In the genomic region with DNA sequence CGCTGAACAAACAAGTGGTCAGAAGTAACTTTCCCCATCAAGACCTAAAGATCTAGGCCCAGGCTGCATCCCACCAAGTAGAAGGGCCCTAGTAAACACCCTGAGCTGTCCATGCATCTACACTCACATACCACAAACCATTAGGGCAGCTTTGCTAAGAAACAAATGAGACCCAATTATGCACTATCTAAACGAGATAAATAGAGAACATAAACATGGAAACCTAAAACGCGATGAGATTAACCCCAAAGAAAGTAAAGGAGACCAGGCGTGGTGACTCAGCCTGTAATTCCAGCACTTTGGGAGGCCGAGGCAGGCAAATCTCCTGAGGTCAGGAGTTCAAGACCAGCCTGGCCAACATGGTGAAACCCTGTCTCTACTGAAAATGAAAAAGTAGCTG, we compare ENCODE assay signal across 14 cellular contexts.
"Had no signal": no experiment of that assay in that cellular context is flagged by ENCODE, and none has a peak within 500 bp of the region (broad histone marks: within the 10 kb centered on the region; RNA-seq: fewer than 3 reads in every experiment).

No MANE protein-coding gene starts in this region.

- H3K27me3 ChIP-seq: suprapubic skin had no signal

- DNase-seq: activated B cell treated with CpG ODN at 0.5 μM for 24 hours; activated CD4-positive, alpha-beta T cell treated with anti-CD3 and anti-CD28 coated beads, Interleukin-2, amount 50 U/mL, for 1 hour; activated naive CD8-positive, alpha-beta T cell treated with anti-CD3 and anti-CD28 coated beads, Interleukin-2, amount 50 U/mL, for 24 hours; activated T-cell treated with anti-CD3 and anti-CD28 coated beads, Interleukin-2, amount 50 U/mL, for 48 hours; effector memory CD8-positive, alpha-beta T cell; left colon; nucleus accumbens; SK-N-SH; stimulated activated CD4-positive, alpha-beta T cell treated with anti-CD3 and anti-CD28 coated beads, Interleukin-2, amount 100 ng/mL, for 24 hours; stimulated activated naive CD4-positive, alpha-beta T cell treated with Interleukin-2 at 50 U/mL for 16 hours had no signal

- H3K4me3 Mint-ChIP-seq: activated B cell treated with CpG ODN at 0.5 μM for 24 hours; activated naive CD8-positive, alpha-beta T cell treated with anti-CD3 and anti-CD28 coated beads, Interleukin-2, amount 50 U/mL, for 24 hours; natural killer cell treated with Interleukin-12 subunit alpha and Interleukin-12 subunit beta and Interleukin-15 and Interleukin-18, amount 100 ng/mL, for 72 hours had no signal

- H3K4me3 ChIP-seq: suprapubic skin had no signal

- H3K27ac ChIP-seq: suprapubic skin had no signal

- H3K9me3 ChIP-seq: SK-N-SH, suprapubic skin had no signal

- ATAC-seq: activated naive CD8-positive, alpha-beta T cell treated with anti-CD3 and anti-CD28 coated beads, Interleukin-2, amount 50 U/mL, for 24 hours; effector memory CD8-positive, alpha-beta T cell; left colon; natural killer cell treated with Interleukin-12 subunit alpha and Interleukin-12 subunit beta and Interleukin-15 and Interleukin-18, amount 100 ng/mL, for 72 hours; sciatic nerve had no signal

- H3K27me3 Mint-ChIP-seq: activated B cell treated with CpG ODN at 0.5 μM for 24 hours; activated naive CD8-positive, alpha-beta T cell treated with anti-CD3 and anti-CD28 coated beads, Interleukin-2, amount 50 U/mL, for 24 hours; dendritic cell treated with granulocyte-macrophage colony-stimulating factor and Interleukin-4, amounts not matched to agents 40 ng/mL and 50 ng/mL, for 4 days; effector memory CD8-positive, alpha-beta T cell; natural killer cell treated with Interleukin-12 subunit alpha and Interleukin-12 subunit beta and Interleukin-15 and Interleukin-18, amount 100 ng/mL, for 72 hours had no signal

- H3K27ac Mint-ChIP-seq: activated B cell treated with CpG ODN at 0.5 μM for 24 hours; activated naive CD8-positive, alpha-beta T cell treated with anti-CD3 and anti-CD28 coated beads, Interleukin-2, amount 50 U/mL, for 24 hours; effector memory CD8-positive, alpha-beta T cell; natural killer cell treated with Interleukin-12 subunit alpha and Interleukin-12 subunit beta and Interleukin-15 and Interleukin-18, amount 100 ng/mL, for 72 hours had no signal

- H3K9me3 Mint-ChIP-seq: activated B cell treated with CpG ODN at 0.5 μM for 24 hours; activated naive CD8-positive, alpha-beta T cell treated with anti-CD3 and anti-CD28 coated beads, Interleukin-2, amount 50 U/mL, for 24 hours; dendritic cell treated with granulocyte-macrophage colony-stimulating factor and Interleukin-4, amounts not matched to agents 40 ng/mL and 50 ng/mL, for 4 days; effector memory CD8-positive, alpha-beta T cell; natural killer cell treated with Interleukin-12 subunit alpha and Interleukin-12 subunit beta and Interleukin-15 and Interleukin-18, amount 100 ng/mL, for 72 hours had no signal
